1 cellular context compared by ENCODE assay signal in the genomic region with DNA sequence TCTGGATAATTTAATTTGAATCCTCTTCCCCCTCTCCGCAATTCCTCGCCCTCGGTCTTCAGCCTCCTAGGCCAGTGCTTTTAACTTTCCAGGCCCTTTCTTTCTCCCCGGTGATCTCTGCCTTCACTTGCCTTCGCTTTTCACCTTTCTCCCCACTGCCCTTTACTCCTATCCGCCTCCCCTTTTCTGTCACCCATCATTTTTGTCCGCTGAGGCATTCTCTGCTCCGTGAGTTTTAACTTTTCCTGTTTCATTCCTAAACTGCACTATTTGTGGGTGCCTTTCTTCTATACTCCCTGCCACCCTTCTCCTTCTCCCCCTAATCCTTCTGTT.
TF ChIP-seq lines count a peak whose summit lies in the region.

No MANE protein-coding gene starts in this region.

TF ChIP-seq in endothelial cell of umbilical vein, 7 proteins besides CTCF, POLR2A, EP300 and RAD21:
- TF ChIP-seq JUN (IDR thresholded peaks at IDR 0.05; ENCODE audit: borderline replicate concordance, insufficient read depth, insufficient read length, low read depth) (no peak), GATA2 (IDR thresholded peaks at IDR 0.05; ENCODE audit: insufficient read depth, insufficient read length, low read depth, low read length) (no peak), FOS (IDR thresholded peaks at IDR 0.05; ENCODE audit: borderline replicate concordance, insufficient read depth, low read length) (no peak), MYC (IDR thresholded peaks at IDR 0.05; ENCODE audit: low read depth, low read length) (no peak), EZH2 (IDR thresholded peaks at IDR 0.05; ENCODE audit: borderline replicate concordance, low read depth, low read length, severe bottlenecking) (no peak), POLR2AphosphoS5 (IDR thresholded peaks at IDR 0.05; ENCODE audit: insufficient read depth, low read depth, low read length) (no peak)
- TF ChIP-seq, protein P1, sequence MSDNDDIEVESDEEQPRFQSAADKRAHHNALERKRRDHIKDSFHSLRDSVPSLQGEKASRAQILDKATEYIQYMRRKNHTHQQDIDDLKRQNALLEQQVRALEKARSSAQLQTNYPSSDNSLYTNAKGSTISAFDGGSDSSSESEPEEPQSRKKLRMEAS (IDR thresholded peaks at IDR 0.05; ENCODE audit: insufficient read depth, insufficient read length) = no peak
